ENCODE assay signal across 31 cellular contexts in the genomic region with DNA sequence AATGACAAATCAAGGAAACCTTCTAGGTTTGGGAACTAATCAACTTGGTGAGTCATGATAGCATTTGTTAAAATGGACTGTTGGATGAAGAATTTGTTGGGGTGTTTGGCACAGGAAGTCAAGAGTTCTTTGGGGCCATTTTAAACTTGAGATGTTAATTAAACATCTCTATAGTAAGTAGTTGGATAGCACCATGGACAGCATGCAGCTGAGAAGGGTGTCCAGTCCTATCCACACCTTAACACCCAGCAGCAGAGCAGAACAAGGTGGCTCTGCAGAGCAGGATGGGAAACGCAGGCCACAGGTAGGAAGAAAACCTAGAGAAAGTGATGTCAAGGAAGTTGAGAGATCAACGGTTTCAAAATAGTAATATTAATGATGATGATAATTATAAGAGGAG. TPM values are rescaled to one million over a fixed set of nuclear protein-coding genes. Genes with fewer than 3 reads are reported as not detected.
"Had no signal": no experiment of that assay in that cellular context is flagged by ENCODE, and none has a peak within 500 bp of the region (broad histone marks: within the 10 kb centered on the region; RNA-seq: fewer than 3 reads in every experiment).

No MANE protein-coding gene starts in this region.

- H3K27me3 ChIP-seq: neural progenitor cell, neutrophil, right atrium auricular region, right lobe of liver, suprapubic skin, tibial artery, upper lobe of right lung had no signal

- H2AFZ ChIP-seq: neural progenitor cell, parathyroid adenoma had no signal

- DNase-seq: hypothalamus; immature natural killer cell; kidney; left colon; left ventricle myocardium inferior; mesendoderm; naive B cell; natural killer cell; nephron progenitor cell; occipital lobe; psoas muscle; right lobe of liver; stimulated activated CD4-positive, alpha-beta T cell treated with anti-CD3 and anti-CD28 coated beads, Interleukin-1b, Interleukin-23, amount 100 ng/mL, for 48 hours; stimulated activated CD4-positive, alpha-beta T cell treated with anti-CD3 and anti-CD28 coated beads, Interleukin-2, amount 100 ng/mL, for 48 hours; stimulated activated CD4-positive, alpha-beta T cell treated with anti-CD3 and anti-CD28 coated beads, Interleukin-4, amount 100 ng/mL, for 4 hours; stimulated activated CD8-positive, alpha-beta memory T cell treated with anti-CD3 and anti-CD28 coated beads, Interleukin-4, amount 100 ng/mL, for 48 hours; stimulated activated naive CD4-positive, alpha-beta T cell treated with Interleukin-2 at 50 U/mL for 16 hours; tibial artery; trophoblast cell; upper lobe of right lung had no signal

- H3K36me3 Mint-ChIP-seq: immature natural killer cell; mesothelial cell of epicardium; naive B cell; natural killer cell; neural progenitor cell; stimulated activated memory B cell treated with anti-CD40 and anti-IgM and Interleukin-4, amounts not matched to agents 10 μg/mL and 1 μg/mL and 100 μg/mL, for 72 hours had no signal

- H3K27ac Mint-ChIP-seq: immature natural killer cell; mesothelial cell of epicardium; naive B cell; natural killer cell; nephron progenitor cell; neural progenitor cell; stimulated activated memory B cell treated with anti-CD40 and anti-IgM and Interleukin-4, amounts not matched to agents 10 μg/mL and 1 μg/mL and 100 μg/mL, for 72 hours had no signal

- ATAC-seq: left colon, natural killer cell, psoas muscle, right lobe of liver, upper lobe of right lung had no signal

- H3K4me3 ChIP-seq: left ventricle myocardium inferior, lung, neural progenitor cell, psoas muscle, right atrium auricular region, right lobe of liver, smooth muscle cell, suprapubic skin, thoracic aorta, tibial artery, upper lobe of right lung had no signal

- H3K4me2 ChIP-seq: neural progenitor cell, smooth muscle cell had no signal

- H3K9me3 ChIP-seq: left ventricle myocardium inferior, neutrophil, psoas muscle, right atrium auricular region, right lobe of liver, suprapubic skin, thoracic aorta, tibial artery, upper lobe of right lung had no signal

- H3K4me1 ChIP-seq: left ventricle myocardium inferior, neural progenitor cell, parathyroid adenoma, psoas muscle, right lobe of liver, suprapubic skin, tibial artery, upper lobe of right lung had no signal

- H3K4me1 Mint-ChIP-seq: immature natural killer cell, mesothelial cell of epicardium, natural killer cell, neural progenitor cell had no signal

- H3K27ac ChIP-seq: left ventricle myocardium inferior, neural progenitor cell, neutrophil, parathyroid adenoma, psoas muscle, right atrium auricular region, right lobe of liver, suprapubic skin, thoracic aorta, tibial artery, upper lobe of right lung had no signal

- H3K4me3 Mint-ChIP-seq: immature natural killer cell; mesothelial cell of epicardium; naive B cell; natural killer cell; nephron progenitor cell; neural progenitor cell; stimulated activated memory B cell treated with anti-CD40 and anti-IgM and Interleukin-4, amounts not matched to agents 10 μg/mL and 1 μg/mL and 100 μg/mL, for 72 hours had no signal

- H3K9me3 Mint-ChIP-seq: mesothelial cell of epicardium; natural killer cell; nephron progenitor cell; neural progenitor cell; stimulated activated memory B cell treated with anti-CD40 and anti-IgM and Interleukin-4, amounts not matched to agents 10 μg/mL and 1 μg/mL and 100 μg/mL, for 72 hours had no signal

- H3K79me2 ChIP-seq: parathyroid adenoma had no signal

- H3K36me3 ChIP-seq: left ventricle myocardium inferior, neural progenitor cell, neutrophil, right atrium auricular region, right lobe of liver, suprapubic skin, thoracic aorta, tibial artery, upper lobe of right lung had no signal

RNA-seq across cellular contexts. Expression of gene TNR, which starts 52.5 kb away (rescaled TPM):
- total RNA-seq: mesothelial cell of epicardium, osteocyte, psoas muscle, smooth muscle cell had no signal
- polyA plus RNA-seq: smooth muscle cell had no signal
